36 cellular contexts compared by ENCODE assay signal in genomic region chr17:47414612-47415011, GRCh38.
"Had no signal": no experiment of that assay in that cellular context is flagged by ENCODE, and none has a peak within 500 bp of the region (broad histone marks: within the 10 kb centered on the region; RNA-seq: fewer than 3 reads in every experiment).

No MANE protein-coding gene starts in this region.

- H3K36me3 ChIP-seq: MG63 had no signal

- H3K9me3 ChIP-seq: MG63 had no signal

- DNase-seq: Karpas-422, Kasumi-1, MG63, MM.1S, MV-4-11, NCI-H1048, NCI-H1092, NCI-H1092 treated with DMSO at 0.1 percent for 48 hours, NCI-H1105, NCI-H1105 treated with DMSO at 0.1 percent for 48 hours, NCI-H1417, NCI-H1417 treated with DMSO at 0.1 percent for 48 hours, NCI-H1436, NCI-H1436 treated with DMSO at 0.1 percent for 48 hours, NCI-H146, NCI-H1694, NCI-H1694 treated with DMSO at 0.1 percent for 48 hours, NCI-H187, NCI-H187 treated with DMSO at 0.1 percent for 48 hours, NCI-H1930, NCI-H2029, NCI-H2029 treated with DMSO at 0.1 percent for 48 hours, NCI-H2081, NCI-H2081 treated with DMSO at 0.1 percent for 48 hours, NCI-H2107, NCI-H2171, NCI-H2171 treated with DMSO at 0.1 percent for 48 hours, NCI-H2227 treated with DMSO at 0.1 percent for 48 hours, NCI-H226, NCI-H345, NCI-H446, NCI-H446 treated with DMSO at 0.1 percent for 48 hours, NCI-H510A, NCI-H510A treated with DMSO at 0.1 percent for 48 hours, NCI-H524, NCI-H524 treated with DMSO at 0.1 percent for 48 hours had no signal

- H3K4me3 ChIP-seq: MG63 had no signal

- H3K27me3 ChIP-seq: MG63 had no signal
